In the genomic region with DNA sequence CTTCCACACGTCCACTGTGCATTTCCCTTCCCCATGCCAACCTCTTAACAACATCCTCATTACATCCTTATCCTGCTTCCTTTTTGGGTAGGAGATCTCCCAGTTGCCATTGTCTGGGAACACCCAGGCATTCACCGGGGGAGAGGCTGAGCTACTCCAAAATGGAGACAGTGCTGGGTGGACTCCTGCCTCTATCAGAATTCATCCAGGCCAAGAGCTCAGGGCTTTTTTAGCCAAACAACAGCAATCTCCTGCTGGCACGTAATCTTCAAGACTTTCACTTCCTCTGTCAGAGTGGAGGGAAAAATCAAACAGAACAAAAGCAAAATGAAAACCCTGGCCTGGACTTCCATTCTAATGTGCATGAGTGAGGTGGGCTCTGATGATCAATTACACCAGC, we compare ENCODE assay signal across 9 cellular contexts.
A peak's percentile ranks its signal among the peaks of the same experiment; 100 is the strongest.
DNase-seq lines count a peak whose midpoint lies in the region; ATAC-seq and TF ChIP-seq lines count a peak whose summit lies in the region.
"Had no signal": no experiment of that assay in that cellular context is flagged by ENCODE, and none has a peak within 500 bp of the region (broad histone marks: within the 10 kb centered on the region; RNA-seq: fewer than 3 reads in every experiment).

No MANE protein-coding gene starts in this region.

- H3K79me2 ChIP-seq in parathyroid adenoma, result no peaks in the 10 kb centered on the region

- peak; percentile 77 for ATAC-seq in GM18870 (IDR thresholded peaks at IDR 0.05; ENCODE audit: unreplicated experiment)
- peak; percentile 80 for ATAC-seq in HG03135 (IDR thresholded peaks at IDR 0.05; ENCODE audit: unreplicated experiment)

- H3K4me1 ChIP-seq in parathyroid adenoma, result no peaks in the 10 kb centered on the region

- DNase-seq in astrocyte of the spinal cord (ENCODE audit: low read depth, low spot score), result peak; percentile 47
- no peak for DNase-seq in iPS-NIHi11 (ENCODE audit: low spot score)
- no peak for DNase-seq in Kasumi-1 (lab: John Stamatoyannopoulos, UW)
- DNase-seq in NCI-H2171 (lab: John Stamatoyannopoulos, UW), result no peak
- no peak for DNase-seq in H4 (ENCODE audit: low spot score)
- DNase-seq: NCI-H1694 had no signal

- no peak for TF ChIP-seq CTCF in astrocyte of the spinal cord (IDR thresholded peaks at IDR 0.05; ENCODE audit: low read depth, low read length)
- no peak for TF ChIP-seq CTCF in parathyroid adenoma (IDR thresholded peaks at IDR 0.05)

- no peak overlapping the region for H3K4me3 ChIP-seq in astrocyte of the spinal cord (ENCODE audit: low read depth, low read length)
- no peak overlapping the region for H3K4me3 ChIP-seq in parathyroid adenoma (ENCODE audit: low read depth, low read length)

- in situ Hi-C loops in astrocyte of the spinal cord (cut with HindIII; ENCODE audit: low sequenced_read_pairs), result no loop called here

- no peak overlapping the region for H3K4me2 ChIP-seq in parathyroid adenoma (ENCODE audit: low read length)

- no peaks in the 10 kb centered on the region for H3K36me3 ChIP-seq in parathyroid adenoma (ENCODE audit: control insufficient read depth, insufficient read depth, low read length)

- no peak overlapping the region for H2AFZ ChIP-seq in parathyroid adenoma

- H3K9me3 ChIP-seq in parathyroid adenoma (ENCODE audit: control insufficient read depth, low read length), result no peaks in the 10 kb centered on the region

- H3K27ac ChIP-seq in parathyroid adenoma, result peak overlapping the region; percentile 19

- no peaks in the 10 kb centered on the region for H3K27me3 ChIP-seq in parathyroid adenoma (ENCODE audit: control insufficient read depth, insufficient read depth, low read length)

- H3K9ac ChIP-seq in parathyroid adenoma, result no peak overlapping the region
